10 cellular contexts compared by ENCODE assay signal in genomic region chr2:98476192-98476868, GRCh38. TPM values are rescaled to one million over a fixed set of nuclear protein-coding genes. Genes with fewer than 3 reads are reported as not detected.
A peak's percentile ranks its signal among the peaks of the same experiment; 100 is the strongest.
DNase-seq lines count a peak whose midpoint lies in the region; ATAC-seq, FAIRE-seq and TF ChIP-seq lines count a peak whose summit lies in the region.
"Had no signal": no experiment of that assay in that cellular context is flagged by ENCODE, and none has a peak within 500 bp of the region (broad histone marks: within the 10 kb centered on the region; RNA-seq: fewer than 3 reads in every experiment).

No MANE protein-coding gene starts in this region.

- no peaks in the 10 kb centered on the region for H3K36me3 Mint-ChIP-seq in T-helper 17 cell (ENCODE audit: low read depth)

- WGBS in pancreas, 2 donors: 70 to 75% methylated on average over 9 of the region's 9 CpGs
- whole genome bisulfite sequencing in aorta, 2 donors: 94 to 99% methylated on average over 9 of the region's 9 CpGs

- H3K36me3 ChIP-seq in pancreas: no peaks in the 10 kb centered on the region
- no peaks in the 10 kb centered on the region for H3K36me3 ChIP-seq in aorta (ENCODE audit: control insufficient read depth in 1 of 2, insufficient read depth in 2 of 2, low read length in 1 of 2)

- no peak for TF ChIP-seq CTCF in pancreas (IDR thresholded peaks at IDR 0.05)

- H3K9me3 ChIP-seq in T-helper 17 cell (ENCODE audit: control insufficient read depth, low read length, poor library complexity, severe bottlenecking): no peaks in the 10 kb centered on the region
- no peaks in the 10 kb centered on the region for H3K9me3 ChIP-seq in pancreas
- H3K9me3 ChIP-seq in aorta (ENCODE audit: control insufficient read depth, low read length): no peaks in the 10 kb centered on the region

- H3K27ac ChIP-seq in pancreas: no peak overlapping the region
- H3K27ac ChIP-seq in aorta (ENCODE audit: low read depth in 1 of 2, low read length in 2 of 2): no peak overlapping the region
- H3K27ac ChIP-seq: foreskin keratinocyte had no signal

- no peaks in the 10 kb centered on the region for H3K27me3 Mint-ChIP-seq in T-helper 17 cell

- peaks cover 4 to 28% (median 20%) of the 10 kb centered on the region in 3 donors for H3K4me1 ChIP-seq in pancreas
- H3K4me1 ChIP-seq in aorta (ENCODE audit: control insufficient read depth in 1 of 2, insufficient read depth in 2 of 2, low read length in 2 of 2): no peaks in the 10 kb centered on the region

- no peak for FAIRE-seq in pancreas (lab: Jason Lieb, UNC)

- peak; percentile 13 for DNase-seq in NCI-H748 (lab: John Stamatoyannopoulos, UW; ENCODE audit: unreplicated experiment)
- no peak for DNase-seq in NCI-H748 treated with DMSO at 0.1 percent for 48 hours (lab: John Stamatoyannopoulos, UW)
- no peak for DNase-seq in T-helper 17 cell
- peak in 1 of 6 donors; percentile 29 for DNase-seq in pancreas
- no peak for DNase-seq in aorta
- DNase-seq in dedifferentiated amniotic fluid mesenchymal stem cell (ENCODE audit: extremely low spot score): no peak
- DNase-seq in putamen (ENCODE audit: low spot score): no peak
- DNase-seq: nephron progenitor cell had no signal

- H3K27me3 ChIP-seq in pancreas (no peaks in the 10 kb centered on the region), aorta (ENCODE audit: control insufficient read depth in 1 of 2, insufficient read depth in 2 of 2, low read length in 1 of 2) (no peaks in the 10 kb centered on the region)
- H3K27me3 ChIP-seq: foreskin keratinocyte had no signal

- H3K4me3 Mint-ChIP-seq in T-helper 17 cell: peak overlapping the region; percentile 9
- H3K4me3 Mint-ChIP-seq: nephron progenitor cell had no signal

- peaks cover 77% of the 10 kb centered on the region for H3K4me1 Mint-ChIP-seq in T-helper 17 cell

- H3K4me3 ChIP-seq in pancreas (no peak overlapping the region), aorta (ENCODE audit: low read length in 2 of 2) (no peak overlapping the region)

- H3K27ac Mint-ChIP-seq in T-helper 17 cell: peak overlapping the region; percentile 95

- ATAC-seq in HG02759 (IDR thresholded peaks at IDR 0.05; ENCODE audit: unreplicated experiment): peak; percentile 52
- no peak for ATAC-seq in T-helper 17 cell
- ATAC-seq in pancreas: peak in 3 of 4 donors; percentile 32 to 50 (median 42)
- no peak for ATAC-seq in aorta (ENCODE audit: low FRiP score)
- ATAC-seq: foreskin keratinocyte had no signal

- intact Hi-C loops in pancreas (cut with DNase I): no loop called here
- intact Hi-C loops in aorta (cut with DNase I): no loop called here

RNA-seq across cellular contexts. Expression of gene INPP4A, which starts 31.7 kb away (rescaled TPM):
- total RNA-seq in T-helper 17 cell: 100 to 1,000 TPM; 109 to 110 TPM
- total RNA-seq in pancreas: 10 to 100 TPM in 1 of 6 donors, 1 to 10 TPM in 5; 6.1 to 13.4 (median 7.7) TPM
- 1 to 10 TPM; 4.0 to 4.9 TPM for polyA plus RNA-seq in pancreas
- 10 to 100 TPM; 36.8 to 43.4 TPM for total RNA-seq in aorta
- 1 to 10 TPM; 2.9 to 5.9 TPM for polyA plus RNA-seq in aorta

Comparison
In these comparisons a context has a peak if more than half of its experiments do, and no peak if none do; other contexts are left out.
1. ATAC-seq: peak in HG02759 (single experiment) and pancreas (3 of 4); none in T-helper 17 cell (single experiment) and aorta (single experiment).